ENCODE assay signal across 16 cellular contexts in genomic region chr19:48959341-48960239, GRCh38. TPM values are rescaled to one million over a fixed set of nuclear protein-coding genes. Genes with fewer than 3 reads are reported as not detected.
DNase-seq lines count a peak whose midpoint lies in the region; ATAC-seq lines count a peak whose summit lies in the region.
"Had no signal": no experiment of that assay in that cellular context is flagged by ENCODE, and none has a peak within 500 bp of the region (broad histone marks: within the 10 kb centered on the region; RNA-seq: fewer than 3 reads in every experiment).

No MANE protein-coding gene starts in this region.

- peak overlapping the region; percentile 49 for H3K27ac Mint-ChIP-seq in T-helper 1 cell treated with Interleukin-12 subunit alpha and Interleukin-12 subunit beta and Interleukin-4 antibody, amounts not matched to agents 30 μg/mL and 1 μg/mL, for 36 hours
- H3K27ac Mint-ChIP-seq: activated naive CD4-positive, alpha-beta T cell treated with anti-CD3 and anti-CD28 coated beads, Interleukin-2, amount 50 U/mL, for 72 hours had no signal

- H3K79me2 ChIP-seq in trophoblast cell (ENCODE audit: control insufficient read depth, insufficient read depth, low read length, poor library complexity): peaks cover 20% of the 10 kb centered on the region

- H3K79me1 ChIP-seq in trophoblast cell (ENCODE audit: low read length): peaks cover 35% of the 10 kb centered on the region

- no peak overlapping the region for H3K18ac ChIP-seq in trophoblast cell (ENCODE audit: low read length)

- H3K36me3 Mint-ChIP-seq in T-helper 1 cell treated with Interleukin-12 subunit alpha and Interleukin-12 subunit beta and Interleukin-4 antibody, amounts not matched to agents 30 μg/mL and 1 μg/mL, for 36 hours (ENCODE audit: low read depth): peaks cover 38% of the 10 kb centered on the region

- H3K4me2 ChIP-seq in trophoblast cell (ENCODE audit: low read length): no peak overlapping the region

- H3K23ac ChIP-seq in trophoblast cell (ENCODE audit: low read length): no peak overlapping the region

- no peaks in the 10 kb centered on the region for H3K27me3 ChIP-seq in trophoblast cell (ENCODE audit: insufficient read depth, low read length)
- H3K27me3 ChIP-seq: spleen, suprapubic skin had no signal

- no peak overlapping the region for H2AK5ac ChIP-seq in trophoblast cell (ENCODE audit: low read length)

- H3K27me3 Mint-ChIP-seq in T-helper 1 cell treated with Interleukin-12 subunit alpha and Interleukin-12 subunit beta and Interleukin-4 antibody, amounts not matched to agents 30 μg/mL and 1 μg/mL, for 36 hours (ENCODE audit: low read depth): no peaks in the 10 kb centered on the region

- H2BK5ac ChIP-seq in trophoblast cell (ENCODE audit: low read depth, low read length, poor library complexity): no peak overlapping the region

- H3K9me3 Mint-ChIP-seq in T-helper 1 cell treated with Interleukin-12 subunit alpha and Interleukin-12 subunit beta and Interleukin-4 antibody, amounts not matched to agents 30 μg/mL and 1 μg/mL, for 36 hours: no peaks in the 10 kb centered on the region
- H3K9me3 Mint-ChIP-seq: activated naive CD4-positive, alpha-beta T cell treated with anti-CD3 and anti-CD28 coated beads, Interleukin-2, amount 50 U/mL, for 72 hours had no signal

- no peak overlapping the region for H3K14ac ChIP-seq in trophoblast cell (ENCODE audit: low read length)

- H2AFZ ChIP-seq in trophoblast cell (ENCODE audit: insufficient read depth, low read length, poor library complexity): no peak overlapping the region
- H2AFZ ChIP-seq: GM23248 had no signal

- H2BK12ac ChIP-seq in trophoblast cell (ENCODE audit: low read length): no peak overlapping the region

- H3K4me3 Mint-ChIP-seq in T-helper 1 cell treated with Interleukin-12 subunit alpha and Interleukin-12 subunit beta and Interleukin-4 antibody, amounts not matched to agents 30 μg/mL and 1 μg/mL, for 36 hours: no peak overlapping the region

- no peak overlapping the region for H2BK120ac ChIP-seq in trophoblast cell (ENCODE audit: insufficient read depth, low read length, poor library complexity)

- no peak overlapping the region for H4K12ac ChIP-seq in trophoblast cell (ENCODE audit: low read depth, low read length)

- DNase-seq in SKM-1 treated with dmso at 0.1 percent for 144 hours (lab: John Stamatoyannopoulos, UW; ENCODE audit: unreplicated experiment) (peak; percentile 28), SKM-1 (lab: John Stamatoyannopoulos, UW; ENCODE audit: unreplicated experiment) (no peak), trophoblast cell (peak; percentile 82 to 95)
- DNase-seq: caudate nucleus, GM23248, KG1, NCI-H187, NCI-H524, RPMI8226, spleen, T1000 had no signal

- WGBS in trophoblast cell (ENCODE audit: extremely low coverage, insufficient coverage, insufficient read length): no CpG with 5 or more reads among the region's 16 CpGs

- no peak overlapping the region for H4K8ac ChIP-seq in trophoblast cell (ENCODE audit: low read depth, low read length)

- H4K91ac ChIP-seq in trophoblast cell (ENCODE audit: low read depth, low read length): no peak overlapping the region

- H3K9me3 ChIP-seq in trophoblast cell (ENCODE audit: insufficient read depth, low read depth, low read length): no peaks in the 10 kb centered on the region
- H3K9me3 ChIP-seq: spleen, suprapubic skin had no signal

- H3K36me3 ChIP-seq in trophoblast cell (ENCODE audit: control insufficient read depth in 1 of 2, insufficient read depth in 2 of 2, low read length in 2 of 2): peaks cover 15 to 26% of the 10 kb centered on the region in 2 experiments
- H3K36me3 ChIP-seq: suprapubic skin had no signal

- H3K4me1 Mint-ChIP-seq in T-helper 1 cell treated with Interleukin-12 subunit alpha and Interleukin-12 subunit beta and Interleukin-4 antibody, amounts not matched to agents 30 μg/mL and 1 μg/mL, for 36 hours (ENCODE audit: low read depth): peaks cover 41% of the 10 kb centered on the region

- no peak overlapping the region for H3K27ac ChIP-seq in trophoblast cell (ENCODE audit: low read depth, low read length)
- H3K27ac ChIP-seq: GM23248, suprapubic skin had no signal

- H3K4me3 ChIP-seq in trophoblast cell (ENCODE audit: low read depth, low read length): no peak overlapping the region
- H3K4me3 ChIP-seq: GM23248, spleen, suprapubic skin had no signal

- ATAC-seq in HG02623 (IDR thresholded peaks at IDR 0.05; ENCODE audit: unreplicated experiment) (no peak), GM19023 (IDR thresholded peaks at IDR 0.05; ENCODE audit: unreplicated experiment) (no peak)
- ATAC-seq: activated naive CD4-positive, alpha-beta T cell treated with anti-CD3 and anti-CD28 coated beads, Interleukin-2, amount 50 U/mL, for 72 hours had no signal

- H3K9ac ChIP-seq in trophoblast cell (ENCODE audit: low read length): no peak overlapping the region
- H3K9ac ChIP-seq: GM23248 had no signal

- H3K4me1 ChIP-seq in trophoblast cell (ENCODE audit: control insufficient read depth in 1 of 2, insufficient read depth in 2 of 2, low read length in 2 of 2): peaks cover 31 to 38% of the 10 kb centered on the region in 2 experiments

- no peak overlapping the region for H3K4ac ChIP-seq in trophoblast cell (ENCODE audit: low read depth, low read length)

RNA-seq across cellular contexts. Expression of gene BAX, which starts 4.9 kb away (rescaled TPM):
- polyA plus RNA-seq in trophoblast cell (2013): 92.3 and 93.5 TPM in 2 replicates

RNA-seq across cellular contexts. Expression of gene FTL, which starts 5.5 kb away (rescaled TPM):
- 3,699 and 3,930 TPM in 2 replicates for polyA plus RNA-seq in trophoblast cell (2013)

RNA-seq across cellular contexts. Expression of gene DHDH, which starts 26.1 kb away (rescaled TPM):
- polyA plus RNA-seq in trophoblast cell (2013): 0.18 and 0.23 TPM in 2 replicates
- polyA plus RNA-seq: GM23248 had no signal

RNA-seq across cellular contexts. Expression of gene GYS1, which starts 33.5 kb away (rescaled TPM):
- 64.3 and 68.6 TPM in 2 replicates for polyA plus RNA-seq in trophoblast cell (2013)

RNA-seq across cellular contexts. Expression of gene RUVBL2, which starts 34.1 kb away (rescaled TPM):
- 58.0 and 58.6 TPM in 2 replicates for polyA plus RNA-seq in trophoblast cell (2013)
